Comparison of ENCODE assay signal across 23 cellular contexts in genomic region chr9:115327441-115328122, GRCh38.
DNase-seq lines count a peak whose midpoint lies in the region; FAIRE-seq and TF ChIP-seq lines count a peak whose summit lies in the region.
"Had no signal": no experiment of that assay in that cellular context is flagged by ENCODE, and none has a peak within 500 bp of the region (broad histone marks: within the 10 kb centered on the region; RNA-seq: fewer than 3 reads in every experiment).

No MANE protein-coding gene starts in this region.

- CTCF ChIA-PET in CD4-positive, alpha-beta memory T cell (lab: Charles Lee; ENCODE audit: partially characterized antibody): interaction anchor here (1.5 kb wide), 1 partner anchor 16 kb away, joined by 3 read pairs; no protein-coding TSS in a partner anchor

- no peak for TF ChIP-seq CTCF in sigmoid colon (IDR thresholded peaks at IDR 0.05)

- TF ChIP-seq POLR2A in sigmoid colon (IDR thresholded peaks at IDR 0.05): no peak

- peaks cover 6% of the 10 kb centered on the region in 2 donors for H3K27me3 Mint-ChIP-seq in CD4-positive, alpha-beta memory T cell

- H3K27ac ChIP-seq in sigmoid colon: peak overlapping the region in 3 of 4 donors; percentile 32 to 40 (median 38)
- H3K27ac ChIP-seq in CD4-positive, alpha-beta memory T cell (ENCODE audit: low read depth, low read length): no peak overlapping the region
- H3K27ac ChIP-seq: hepatocyte had no signal

- DNase-seq in EH (ENCODE audit: low read depth) (peak; percentile 69), amniotic epithelial cell (ENCODE audit: low read depth) (peak; percentile 38), fibroblast of peridontal ligament (ENCODE audit: extremely low read depth) (peak; percentile 59), sigmoid colon (no peak), urothelium cell line (ENCODE audit: low spot score) (no peak), kidney glomerular epithelial cell (lab: John Stamatoyannopoulos, UW) (no peak), AML-193 (lab: John Stamatoyannopoulos, UW) (no peak)
- no peak for DNase-seq in CD4-positive, alpha-beta memory T cell
- DNase-seq: activated CD4-positive, alpha-beta T cell treated with anti-CD3 and anti-CD28 coated beads, Interleukin-2, amount 50 U/mL, for 4 hours; activated gamma-delta T cell; amygdala; cerebellar nuclear complex; DND-41; effector memory CD8-positive, alpha-beta T cell; Kasumi-1; NCI-H1105; NCI-H526; small intestine; stimulated activated CD4-positive, alpha-beta T cell treated with anti-CD3 and anti-CD28 coated beads, Interleukin-4, amount 100 ng/mL, for 24 hours had no signal

- no peak overlapping the region for H3K27ac Mint-ChIP-seq in CD4-positive, alpha-beta memory T cell
- H3K27ac Mint-ChIP-seq: effector memory CD8-positive, alpha-beta T cell had no signal

- POLR2A ChIA-PET in CD4-positive, alpha-beta memory T cell (lab: Charles Lee; ENCODE audit: partially characterized antibody): no interaction called here

- peaks cover 0 to 4% (median 0%) of the 10 kb centered on the region in 8 donors for H3K9me3 Mint-ChIP-seq in CD4-positive, alpha-beta memory T cell
- H3K9me3 Mint-ChIP-seq: effector memory CD8-positive, alpha-beta T cell had no signal

- TF ChIP-seq EP300 in sigmoid colon (IDR thresholded peaks at IDR 0.05): no peak

- H3K36me3 Mint-ChIP-seq in CD4-positive, alpha-beta memory T cell: no peaks in the 10 kb centered on the region

- no peaks in the 10 kb centered on the region for H3K4me1 Mint-ChIP-seq in CD4-positive, alpha-beta memory T cell

- no peak overlapping the region for H3K4me3 Mint-ChIP-seq in CD4-positive, alpha-beta memory T cell
- H3K4me3 Mint-ChIP-seq: effector memory CD8-positive, alpha-beta T cell had no signal

- FAIRE-seq in urothelium cell line (lab: Jason Lieb, UNC): no peak
- FAIRE-seq: GM18507, HTR-8/SVneo, keratinocyte, small intestine had no signal

- no peaks in the 10 kb centered on the region for H3K36me3 ChIP-seq in sigmoid colon
- H3K36me3 ChIP-seq in CD4-positive, alpha-beta memory T cell (ENCODE audit: insufficient read depth, low read length): no peaks in the 10 kb centered on the region

- intact Hi-C loops in sigmoid colon (cut with DNase I): no loop called here
- intact Hi-C loops in CD4-positive, alpha-beta memory T cell (cut with micrococcal nuclease): no loop called here

- 89 to 91% methylated on average over 2 of the region's 2 CpGs for WGBS in sigmoid colon, 2 donors

- no peaks in the 10 kb centered on the region for H3K27me3 ChIP-seq in sigmoid colon
- no peaks in the 10 kb centered on the region for H3K27me3 ChIP-seq in CD4-positive, alpha-beta memory T cell (ENCODE audit: insufficient read depth, low read length)
- H3K27me3 ChIP-seq: hepatocyte had no signal

- no peak overlapping the region for H3K4me3 ChIP-seq in sigmoid colon
- no peak overlapping the region for H3K4me3 ChIP-seq in CD4-positive, alpha-beta memory T cell (ENCODE audit: low read length in 2 of 2)
- H3K4me3 ChIP-seq: hepatocyte had no signal

- H3K4me1 ChIP-seq in sigmoid colon: peaks cover 0 to 21% (median 19%) of the 10 kb centered on the region in 4 donors
- H3K4me1 ChIP-seq in CD4-positive, alpha-beta memory T cell (ENCODE audit: insufficient read depth, low read length): no peaks in the 10 kb centered on the region

- H3K9me3 ChIP-seq in sigmoid colon: no peaks in the 10 kb centered on the region
- H3K9me3 ChIP-seq in CD4-positive, alpha-beta memory T cell (ENCODE audit: control insufficient read depth in 1 of 2, low read length in 2 of 2): no peaks in the 10 kb centered on the region

Comparison
In these comparisons a context has a peak if more than half of its experiments do, and no peak if none do; other contexts are left out.
1. DNase-seq: peak in EH (single experiment), amniotic epithelial cell (single experiment) and fibroblast of peridontal ligament (single experiment); none in sigmoid colon (single experiment), CD4-positive, alpha-beta memory T cell (0 of 5), urothelium cell line (single experiment), kidney glomerular epithelial cell (single experiment) and AML-193 (0 of 2).